In the genomic region with DNA sequence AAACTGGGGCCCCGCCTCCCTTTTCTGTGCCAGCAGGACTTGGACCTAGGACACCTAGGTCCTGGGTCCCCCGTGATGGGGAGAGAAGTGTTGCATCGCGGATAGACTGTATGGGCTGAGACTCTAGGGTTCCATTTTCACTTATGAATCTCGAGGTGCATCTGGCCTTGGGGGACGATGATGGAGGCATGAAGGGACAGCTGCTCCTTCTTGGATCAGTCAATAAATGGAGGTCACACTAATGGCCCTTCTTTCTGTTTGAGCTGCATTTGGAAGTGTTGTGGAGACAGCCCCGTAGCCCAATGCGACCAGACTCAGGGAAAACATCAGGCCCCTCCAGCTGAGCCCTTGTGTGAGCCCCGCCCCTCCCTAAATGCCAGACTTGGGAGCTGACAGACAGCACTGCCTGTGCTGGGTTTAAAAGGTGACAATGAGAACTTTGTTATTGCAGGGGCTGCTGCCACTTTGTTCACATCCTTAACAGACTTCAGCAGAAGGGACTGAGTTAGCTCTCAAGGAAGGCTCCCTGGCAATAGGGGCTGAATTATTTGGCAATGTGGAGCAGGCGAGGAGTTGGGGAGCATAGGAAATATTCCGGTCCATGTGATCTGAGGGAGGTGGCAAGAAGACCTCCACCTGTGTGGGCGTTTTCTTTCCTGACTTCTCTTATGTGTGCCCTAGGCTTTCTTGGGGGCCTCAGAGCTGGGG, we compare ENCODE assay signal across 1 cellular context.
TF ChIP-seq lines count a peak whose summit lies in the region.

No MANE protein-coding gene starts in this region.

TF ChIP-seq in endothelial cell of umbilical vein, 7 proteins besides CTCF, POLR2A, EP300 and RAD21:
- TF ChIP-seq JUN (IDR thresholded peaks at IDR 0.05; ENCODE audit: borderline replicate concordance, insufficient read depth, insufficient read length, low read depth) (no peak), POLR2AphosphoS5 (IDR thresholded peaks at IDR 0.05; ENCODE audit: insufficient read depth, low read depth, low read length) (no peak), FOS (IDR thresholded peaks at IDR 0.05; ENCODE audit: borderline replicate concordance, insufficient read depth, low read length) (no peak), EZH2 (IDR thresholded peaks at IDR 0.05; ENCODE audit: borderline replicate concordance, low read depth, low read length, severe bottlenecking) (no peak), GATA2 (IDR thresholded peaks at IDR 0.05; ENCODE audit: insufficient read depth, insufficient read length, low read depth, low read length) (no peak), MYC (IDR thresholded peaks at IDR 0.05; ENCODE audit: low read depth, low read length) (no peak)
- TF ChIP-seq, protein P1, sequence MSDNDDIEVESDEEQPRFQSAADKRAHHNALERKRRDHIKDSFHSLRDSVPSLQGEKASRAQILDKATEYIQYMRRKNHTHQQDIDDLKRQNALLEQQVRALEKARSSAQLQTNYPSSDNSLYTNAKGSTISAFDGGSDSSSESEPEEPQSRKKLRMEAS (IDR thresholded peaks at IDR 0.05; ENCODE audit: insufficient read depth, insufficient read length): no peak
